9 cellular contexts compared by ENCODE assay signal in the genomic region with DNA sequence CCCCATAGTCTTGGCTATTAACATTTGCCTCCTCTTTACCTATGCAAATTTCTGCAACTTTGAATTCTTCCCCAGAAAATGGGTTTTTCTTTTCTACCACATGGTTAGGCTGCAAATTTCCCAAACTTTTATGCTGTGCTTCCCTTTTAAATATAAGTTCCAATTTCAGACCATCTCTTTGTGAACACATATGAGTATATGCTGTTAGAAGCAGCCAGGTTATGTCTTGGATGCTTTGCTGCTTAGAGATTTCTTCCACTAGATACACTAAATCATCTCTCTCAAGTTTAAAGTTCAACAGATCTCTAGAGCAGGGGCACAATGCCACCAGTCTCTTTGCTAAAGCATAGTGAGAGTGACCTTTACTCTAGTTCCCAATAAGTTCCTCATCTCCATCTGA. TPM values are rescaled to one million over a fixed set of nuclear protein-coding genes. Genes with fewer than 3 reads are reported as not detected.
"Had no signal": no experiment of that assay in that cellular context is flagged by ENCODE, and none has a peak within 500 bp of the region (broad histone marks: within the 10 kb centered on the region; RNA-seq: fewer than 3 reads in every experiment).

No MANE protein-coding gene starts in this region.

RNA-seq across cellular contexts. Expression of a gene that starts 10.2 kb away (rescaled TPM):
- total RNA-seq: OCI-LY7, PC-3, PC-9, Peyer's patch, Right ventricle myocardium inferior, Right ventricle myocardium superior, RPMI7951, SJSA1, SK-MEL-5 had no signal

RNA-seq across cellular contexts. Expression of a gene that starts 16.8 kb away (rescaled TPM):
- total RNA-seq: PC-3, PC-9, Peyer's patch, Right ventricle myocardium superior, SJSA1, SK-MEL-5 had no signal
